7 cellular contexts compared by ENCODE assay signal in the genomic region with DNA sequence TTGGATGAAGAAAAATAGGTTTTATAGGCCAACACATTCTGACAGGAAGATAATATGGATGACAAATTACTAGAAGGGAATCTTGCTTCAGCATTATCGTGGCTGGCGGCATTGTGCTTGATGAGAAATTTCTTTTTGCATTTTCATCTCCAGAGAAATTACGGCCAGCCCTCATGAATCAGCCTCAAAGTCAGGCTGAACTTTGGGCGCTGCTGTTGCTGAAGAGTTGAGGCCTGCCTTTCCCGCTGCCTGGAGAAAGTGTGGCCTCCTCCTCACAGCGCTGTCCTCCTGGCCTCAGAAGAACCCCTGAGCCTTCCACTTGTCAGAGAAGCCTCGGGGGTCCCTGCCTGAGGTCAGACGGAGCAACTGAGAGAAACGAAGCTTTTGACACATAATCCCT.
"Had no signal": no experiment of that assay in that cellular context is flagged by ENCODE, and none has a peak within 500 bp of the region (broad histone marks: within the 10 kb centered on the region; RNA-seq: fewer than 3 reads in every experiment).

No MANE protein-coding gene starts in this region.

- H3K27ac ChIP-seq: HL-60 had no signal

- ATAC-seq: GM23338, HCT116, HepG2 had no signal

- H2AFZ ChIP-seq: GM23338 had no signal

- DNase-seq: H7, HFFc6 had no signal

- FAIRE-seq: HepG2 had no signal

- H3K4me2 ChIP-seq: GM23338 had no signal

- H3K4me3 ChIP-seq: GM23338, HAP-1 had no signal

- H3K4me1 ChIP-seq: HAP-1 had no signal

- H3K9me3 ChIP-seq: HAP-1 had no signal

- H3K36me3 ChIP-seq: HAP-1 had no signal
